ENCODE assay signal across 26 cellular contexts in genomic region chr22:49514656-49515055, GRCh38.
DNase-seq lines count a peak whose midpoint lies in the region; ATAC-seq and TF ChIP-seq lines count a peak whose summit lies in the region.
"Had no signal": no experiment of that assay in that cellular context is flagged by ENCODE, and none has a peak within 500 bp of the region (broad histone marks: within the 10 kb centered on the region; RNA-seq: fewer than 3 reads in every experiment).

No MANE protein-coding gene starts in this region.

- H3K4me1 ChIP-seq in neural progenitor cell, result peaks cover 48% of the 10 kb centered on the region
- H3K4me1 ChIP-seq: foreskin keratinocyte, parathyroid adenoma, sigmoid colon, SJCRH30, tibial nerve had no signal

- in situ Hi-C loops in G401 (cut with HindIII; ENCODE audit: low sequenced_read_pairs), result no loop called here

- H3K79me2 ChIP-seq in neural progenitor cell (ENCODE audit: low read depth), result no peaks in the 10 kb centered on the region
- H3K79me2 ChIP-seq: parathyroid adenoma had no signal

- H3K4me2 ChIP-seq in neural progenitor cell, result peak overlapping the region; percentile 28

- no peaks in the 10 kb centered on the region for H3K36me3 ChIP-seq in neural progenitor cell
- H3K36me3 ChIP-seq: MG63, sigmoid colon, SJCRH30, tibial nerve had no signal

- H4K20me1 ChIP-seq in neural progenitor cell (ENCODE audit: low read depth), result no peaks in the 10 kb centered on the region

- no peak overlapping the region for H2AFZ ChIP-seq in neural progenitor cell (replicated peaks)
- H2AFZ ChIP-seq: parathyroid adenoma had no signal

- peaks cover 4% of the 10 kb centered on the region for H3K36me3 Mint-ChIP-seq in neural progenitor cell

- DNase-seq in G401 (ENCODE audit: low spot score) (peak; percentile 56), HK-2 (ENCODE audit: unreplicated experiment) (peak; percentile 35), astrocyte of the hippocampus (ENCODE audit: low read depth, low spot score) (peak; percentile 5), neural progenitor cell (ENCODE audit: low spot score) (peak; percentile 80)
- DNase-seq: activated CD8-positive, alpha-beta T cell treated with anti-CD3 and anti-CD28 coated beads, Interleukin-2, amount 10 ng/mL, durations not matched to agents 7 days and 5 days; COR-L47; foreskin keratinocyte; HCEC 1CT; IMR-90; MG63; naive thymus-derived CD4-positive, alpha-beta T cell; NCI-H1694; NCI-H526; sigmoid colon; SJCRH30; stimulated activated naive CD4-positive, alpha-beta T cell had no signal

- H3K9ac ChIP-seq in neural progenitor cell, result no peak overlapping the region
- H3K9ac ChIP-seq: parathyroid adenoma had no signal

- H3K27ac ChIP-seq in neural progenitor cell, result peak overlapping the region; percentile 53
- H3K27ac ChIP-seq: epithelial cell of prostate, foreskin keratinocyte, HL-60, parathyroid adenoma, sigmoid colon, SJCRH30, tibial nerve had no signal

- peak overlapping the region; percentile 97 for H3K27ac Mint-ChIP-seq in neural progenitor cell
- H3K27ac Mint-ChIP-seq: activated CD8-positive, alpha-beta T cell treated with anti-CD3 and anti-CD28 coated beads, Interleukin-2, amount 10 ng/mL, durations not matched to agents 7 days and 5 days; memory B cell; T-helper 2 cell treated with Interferon-gamma antibody and Interleukin-4, amounts not matched to agents 5 μg/mL and 100 μg/mL, for 36 hours had no signal

- peaks cover 20% of the 10 kb centered on the region for H3K27me3 Mint-ChIP-seq in neural progenitor cell (ENCODE audit: insufficient read depth, low read depth)
- H3K27me3 Mint-ChIP-seq: memory B cell had no signal

- peaks cover 29% of the 10 kb centered on the region for H3F3A ChIP-seq in neural progenitor cell (ENCODE audit: low read depth)

- H3K4me3 ChIP-seq in neural progenitor cell, result no peak overlapping the region
- H3K4me3 ChIP-seq: MG63, sigmoid colon, SJCRH30, tibial nerve had no signal

- peaks cover 15% of the 10 kb centered on the region for H3K9me3 Mint-ChIP-seq in neural progenitor cell

- H3K4me1 Mint-ChIP-seq in neural progenitor cell, result peaks cover 52% of the 10 kb centered on the region

- H3K27me3 ChIP-seq in neural progenitor cell, result no peaks in the 10 kb centered on the region
- H3K27me3 ChIP-seq: foreskin keratinocyte, tibial nerve had no signal

- no peak for TF ChIP-seq CTCF in neural progenitor cell (IDR thresholded peaks at IDR 0.05)

- H3K4me3 Mint-ChIP-seq in neural progenitor cell, result peak overlapping the region; percentile 39
- H3K4me3 Mint-ChIP-seq: activated CD8-positive, alpha-beta T cell treated with anti-CD3 and anti-CD28 coated beads, Interleukin-2, amount 10 ng/mL, durations not matched to agents 7 days and 5 days; memory B cell; T-helper 2 cell treated with Interferon-gamma antibody and Interleukin-4, amounts not matched to agents 5 μg/mL and 100 μg/mL, for 36 hours; WTC11 had no signal

- H3K9me3 ChIP-seq in neural progenitor cell (ENCODE audit: low read depth), result no peaks in the 10 kb centered on the region
- H3K9me3 ChIP-seq: MG63, SJCRH30 had no signal

- ATAC-seq in GM21619 (IDR thresholded peaks at IDR 0.05; ENCODE audit: unreplicated experiment) (no peak), GM18907 (IDR thresholded peaks at IDR 0.05; ENCODE audit: unreplicated experiment) (no peak), GM21390 (IDR thresholded peaks at IDR 0.05; ENCODE audit: unreplicated experiment) (no peak)
- ATAC-seq: activated CD8-positive, alpha-beta T cell treated with anti-CD3 and anti-CD28 coated beads, Interleukin-2, amount 10 ng/mL, durations not matched to agents 7 days and 5 days; foreskin keratinocyte; naive thymus-derived CD4-positive, alpha-beta T cell; WTC11 had no signal

Comparison
In these comparisons a context has a peak if more than half of its experiments do, and no peak if none do; other contexts are left out.
1. DNase-seq: peak in every context shown above with its lines; median percentile 80 in neural progenitor cell; 56 in G401; 35 in HK-2; 5 in astrocyte of the hippocampus.